ENCODE assay signal across 1 cellular context in the genomic region with DNA sequence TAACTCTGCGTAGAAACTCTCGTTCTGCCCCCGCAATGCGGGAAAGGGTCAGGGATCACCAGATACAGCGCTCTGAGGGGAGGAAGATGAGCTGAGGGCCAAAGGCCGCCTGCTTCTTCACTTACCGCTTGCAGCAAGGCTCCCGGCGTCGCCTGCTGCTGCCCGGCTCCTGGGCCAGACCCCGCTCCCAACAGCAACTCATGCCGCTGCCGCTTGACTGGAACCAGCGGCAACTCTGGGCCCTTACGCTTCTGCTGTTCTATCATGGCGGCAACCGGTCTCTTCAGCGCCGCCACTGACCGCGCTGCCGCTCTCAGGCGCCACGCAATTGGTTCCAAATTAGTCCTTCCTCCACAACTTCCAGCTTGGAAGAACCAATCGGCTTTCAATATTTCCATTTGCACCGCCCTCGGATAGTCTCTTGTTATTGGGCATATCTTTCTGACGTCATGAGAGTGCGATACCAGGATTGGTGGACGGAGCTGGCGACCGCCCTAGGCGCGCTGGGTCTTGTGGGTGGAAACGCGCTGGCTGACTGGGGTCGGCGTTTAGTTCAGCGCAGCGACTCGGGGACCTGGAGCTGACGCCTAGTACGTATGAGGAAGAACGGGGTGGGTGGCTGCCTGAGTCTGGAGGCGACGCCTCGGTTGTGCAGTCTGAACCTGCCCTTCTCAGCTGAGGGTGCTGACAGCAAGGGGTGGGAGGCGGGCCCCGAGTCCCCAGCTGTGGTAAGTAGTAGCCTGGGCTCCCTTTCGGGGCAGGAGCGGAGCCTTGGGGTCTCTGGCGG.
TF ChIP-seq lines count a peak whose summit lies in the region.

A gene (minus strand): TSS at position 303 of the 787 bp plus-strand sequence. CDS start 37 bp downstream, at position 266.
A gene with protein sequence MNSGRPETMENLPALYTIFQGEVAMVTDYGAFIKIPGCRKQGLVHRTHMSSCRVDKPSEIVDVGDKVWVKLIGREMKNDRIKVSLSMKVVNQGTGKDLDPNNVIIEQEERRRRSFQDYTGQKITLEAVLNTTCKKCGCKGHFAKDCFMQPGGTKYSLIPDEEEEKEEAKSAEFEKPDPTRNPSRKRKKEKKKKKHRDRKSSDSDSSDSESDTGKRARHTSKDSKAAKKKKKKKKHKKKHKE (plus strand): TSS at position 547 of the 787 bp plus-strand sequence. CDS start 13,067 bp downstream, outside the sequence.

TF ChIP-seq in K562, 482 proteins besides CTCF, POLR2A, EP300 and RAD21 (continued from another document and continues in another):
- TF ChIP-seq, protein P1, sequence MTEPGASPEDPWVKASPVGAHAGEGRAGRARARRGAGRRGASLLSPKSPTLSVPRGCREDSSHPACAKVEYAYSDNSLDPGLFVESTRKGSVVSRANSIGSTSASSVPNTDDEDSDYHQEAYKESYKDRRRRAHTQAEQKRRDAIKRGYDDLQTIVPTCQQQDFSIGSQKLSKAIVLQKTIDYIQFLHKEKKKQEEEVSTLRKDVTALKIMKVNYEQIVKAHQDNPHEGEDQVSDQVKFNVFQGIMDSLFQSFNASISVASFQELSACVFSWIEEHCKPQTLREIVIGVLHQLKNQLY (CRISPR knock-in tag; conservative IDR thresholded peaks at IDR 0.05) = no peak
- peak; percentile 98 for TF ChIP-seq EP400 (IDR thresholded peaks at IDR 0.05)
- TF ChIP-seq COPS2 (conservative IDR thresholded peaks at IDR 0.05) = no peak
- TF ChIP-seq, protein P2, sequence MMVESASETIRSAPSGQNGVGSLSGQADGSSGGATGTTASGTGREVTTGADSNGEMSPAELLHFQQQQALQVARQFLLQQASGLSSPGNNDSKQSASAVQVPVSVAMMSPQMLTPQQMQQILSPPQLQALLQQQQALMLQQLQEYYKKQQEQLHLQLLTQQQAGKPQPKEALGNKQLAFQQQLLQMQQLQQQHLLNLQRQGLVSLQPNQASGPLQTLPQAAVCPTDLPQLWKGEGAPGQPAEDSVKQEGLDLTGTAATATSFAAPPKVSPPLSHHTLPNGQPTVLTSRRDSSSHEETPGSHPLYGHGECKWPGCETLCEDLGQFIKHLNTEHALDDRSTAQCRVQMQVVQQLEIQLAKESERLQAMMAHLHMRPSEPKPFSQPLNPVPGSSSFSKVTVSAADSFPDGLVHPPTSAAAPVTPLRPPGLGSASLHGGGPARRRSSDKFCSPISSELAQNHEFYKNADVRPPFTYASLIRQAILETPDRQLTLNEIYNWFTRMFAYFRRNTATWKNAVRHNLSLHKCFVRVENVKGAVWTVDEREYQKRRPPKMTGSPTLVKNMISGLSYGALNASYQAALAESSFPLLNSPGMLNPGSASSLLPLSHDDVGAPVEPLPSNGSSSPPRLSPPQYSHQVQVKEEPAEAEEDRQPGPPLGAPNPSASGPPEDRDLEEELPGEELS (CRISPR knock-in tag; IDR thresholded peaks at IDR 0.05; ENCODE audit: borderline replicate concordance) = no peak
- no peak for TF ChIP-seq STAT5A (IDR thresholded peaks at IDR 0.05; ENCODE audit: borderline replicate concordance, low read length)
- TF ChIP-seq, protein P3, sequence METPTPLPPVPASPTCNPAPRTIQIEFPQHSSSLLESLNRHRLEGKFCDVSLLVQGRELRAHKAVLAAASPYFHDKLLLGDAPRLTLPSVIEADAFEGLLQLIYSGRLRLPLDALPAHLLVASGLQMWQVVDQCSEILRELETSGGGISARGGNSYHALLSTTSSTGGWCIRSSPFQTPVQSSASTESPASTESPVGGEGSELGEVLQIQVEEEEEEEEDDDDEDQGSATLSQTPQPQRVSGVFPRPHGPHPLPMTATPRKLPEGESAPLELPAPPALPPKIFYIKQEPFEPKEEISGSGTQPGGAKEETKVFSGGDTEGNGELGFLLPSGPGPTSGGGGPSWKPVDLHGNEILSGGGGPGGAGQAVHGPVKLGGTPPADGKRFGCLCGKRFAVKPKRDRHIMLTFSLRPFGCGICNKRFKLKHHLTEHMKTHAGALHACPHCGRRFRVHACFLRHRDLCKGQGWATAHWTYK (CRISPR knock-in tag; IDR thresholded peaks at IDR 0.05) = peak; percentile 39; the same call in 1 of the 2 replicates
- TF ChIP-seq SMAD2 (IDR thresholded peaks at IDR 0.05; ENCODE audit: low read depth, low read length) = no peak
- TF ChIP-seq ZNF124 (CRISPR knock-in tag; IDR thresholded peaks at IDR 0.05) = no peak
- peak; percentile 90 for TF ChIP-seq MBD2 (IDR thresholded peaks at IDR 0.05; ENCODE audit: borderline replicate concordance, low read depth)
- TF ChIP-seq PHF20 (IDR thresholded peaks at IDR 0.05; ENCODE audit: partially characterized antibody) = peak; percentile 96
- peak; percentile 84; the same call in 1 of the 2 replicates for TF ChIP-seq PHB (CRISPR knock-in tag; IDR thresholded peaks at IDR 0.05)
- TF ChIP-seq FOSL1 (tag; conservative IDR thresholded peaks at IDR 0.05) = no peak
- no peak for TF ChIP-seq HLTF (IDR thresholded peaks at IDR 0.05)
- TF ChIP-seq, protein P4, sequence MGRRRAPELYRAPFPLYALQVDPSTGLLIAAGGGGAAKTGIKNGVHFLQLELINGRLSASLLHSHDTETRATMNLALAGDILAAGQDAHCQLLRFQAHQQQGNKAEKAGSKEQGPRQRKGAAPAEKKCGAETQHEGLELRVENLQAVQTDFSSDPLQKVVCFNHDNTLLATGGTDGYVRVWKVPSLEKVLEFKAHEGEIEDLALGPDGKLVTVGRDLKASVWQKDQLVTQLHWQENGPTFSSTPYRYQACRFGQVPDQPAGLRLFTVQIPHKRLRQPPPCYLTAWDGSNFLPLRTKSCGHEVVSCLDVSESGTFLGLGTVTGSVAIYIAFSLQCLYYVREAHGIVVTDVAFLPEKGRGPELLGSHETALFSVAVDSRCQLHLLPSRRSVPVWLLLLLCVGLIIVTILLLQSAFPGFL (CRISPR knock-in tag; IDR thresholded peaks at IDR 0.05) = no peak; the same call in 1 of the 2 replicates
- peak; percentile 93; the same call in 1 of the 2 replicates for TF ChIP-seq SRSF3 (IDR thresholded peaks at IDR 0.05; ENCODE audit: insufficient read depth, low read length)
- TF ChIP-seq, protein P5, sequence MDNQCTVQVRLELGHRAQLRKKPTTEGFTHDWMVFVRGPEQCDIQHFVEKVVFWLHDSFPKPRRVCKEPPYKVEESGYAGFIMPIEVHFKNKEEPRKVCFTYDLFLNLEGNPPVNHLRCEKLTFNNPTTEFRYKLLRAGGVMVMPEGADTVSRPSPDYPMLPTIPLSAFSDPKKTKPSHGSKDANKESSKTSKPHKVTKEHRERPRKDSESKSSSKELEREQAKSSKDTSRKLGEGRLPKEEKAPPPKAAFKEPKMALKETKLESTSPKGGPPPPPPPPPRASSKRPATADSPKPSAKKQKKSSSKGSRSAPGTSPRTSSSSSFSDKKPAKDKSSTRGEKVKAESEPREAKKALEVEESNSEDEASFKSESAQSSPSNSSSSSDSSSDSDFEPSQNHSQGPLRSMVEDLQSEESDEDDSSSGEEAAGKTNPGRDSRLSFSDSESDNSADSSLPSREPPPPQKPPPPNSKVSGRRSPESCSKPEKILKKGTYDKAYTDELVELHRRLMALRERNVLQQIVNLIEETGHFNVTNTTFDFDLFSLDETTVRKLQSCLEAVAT (IDR thresholded peaks at IDR 0.05) = peak in 1 of 2 experiments; percentile 32; a peak in 1 of 4 replicates
- TF ChIP-seq, protein P6, sequence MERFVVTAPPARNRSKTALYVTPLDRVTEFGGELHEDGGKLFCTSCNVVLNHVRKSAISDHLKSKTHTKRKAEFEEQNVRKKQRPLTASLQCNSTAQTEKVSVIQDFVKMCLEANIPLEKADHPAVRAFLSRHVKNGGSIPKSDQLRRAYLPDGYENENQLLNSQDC (CRISPR knock-in tag; IDR thresholded peaks at IDR 0.05) = no peak
- no peak for TF ChIP-seq NFE2L1 (tag; IDR thresholded peaks at IDR 0.05; ENCODE audit: borderline replicate concordance, low read depth)
- peak; percentile 99 for TF ChIP-seq ATF7 (IDR thresholded peaks at IDR 0.05)
- TF ChIP-seq CC2D1A (IDR thresholded peaks at IDR 0.05) = 0 out of 2 replicates have a peak, but pooled peaks have one; percentile 8
- TF ChIP-seq, protein P7, sequence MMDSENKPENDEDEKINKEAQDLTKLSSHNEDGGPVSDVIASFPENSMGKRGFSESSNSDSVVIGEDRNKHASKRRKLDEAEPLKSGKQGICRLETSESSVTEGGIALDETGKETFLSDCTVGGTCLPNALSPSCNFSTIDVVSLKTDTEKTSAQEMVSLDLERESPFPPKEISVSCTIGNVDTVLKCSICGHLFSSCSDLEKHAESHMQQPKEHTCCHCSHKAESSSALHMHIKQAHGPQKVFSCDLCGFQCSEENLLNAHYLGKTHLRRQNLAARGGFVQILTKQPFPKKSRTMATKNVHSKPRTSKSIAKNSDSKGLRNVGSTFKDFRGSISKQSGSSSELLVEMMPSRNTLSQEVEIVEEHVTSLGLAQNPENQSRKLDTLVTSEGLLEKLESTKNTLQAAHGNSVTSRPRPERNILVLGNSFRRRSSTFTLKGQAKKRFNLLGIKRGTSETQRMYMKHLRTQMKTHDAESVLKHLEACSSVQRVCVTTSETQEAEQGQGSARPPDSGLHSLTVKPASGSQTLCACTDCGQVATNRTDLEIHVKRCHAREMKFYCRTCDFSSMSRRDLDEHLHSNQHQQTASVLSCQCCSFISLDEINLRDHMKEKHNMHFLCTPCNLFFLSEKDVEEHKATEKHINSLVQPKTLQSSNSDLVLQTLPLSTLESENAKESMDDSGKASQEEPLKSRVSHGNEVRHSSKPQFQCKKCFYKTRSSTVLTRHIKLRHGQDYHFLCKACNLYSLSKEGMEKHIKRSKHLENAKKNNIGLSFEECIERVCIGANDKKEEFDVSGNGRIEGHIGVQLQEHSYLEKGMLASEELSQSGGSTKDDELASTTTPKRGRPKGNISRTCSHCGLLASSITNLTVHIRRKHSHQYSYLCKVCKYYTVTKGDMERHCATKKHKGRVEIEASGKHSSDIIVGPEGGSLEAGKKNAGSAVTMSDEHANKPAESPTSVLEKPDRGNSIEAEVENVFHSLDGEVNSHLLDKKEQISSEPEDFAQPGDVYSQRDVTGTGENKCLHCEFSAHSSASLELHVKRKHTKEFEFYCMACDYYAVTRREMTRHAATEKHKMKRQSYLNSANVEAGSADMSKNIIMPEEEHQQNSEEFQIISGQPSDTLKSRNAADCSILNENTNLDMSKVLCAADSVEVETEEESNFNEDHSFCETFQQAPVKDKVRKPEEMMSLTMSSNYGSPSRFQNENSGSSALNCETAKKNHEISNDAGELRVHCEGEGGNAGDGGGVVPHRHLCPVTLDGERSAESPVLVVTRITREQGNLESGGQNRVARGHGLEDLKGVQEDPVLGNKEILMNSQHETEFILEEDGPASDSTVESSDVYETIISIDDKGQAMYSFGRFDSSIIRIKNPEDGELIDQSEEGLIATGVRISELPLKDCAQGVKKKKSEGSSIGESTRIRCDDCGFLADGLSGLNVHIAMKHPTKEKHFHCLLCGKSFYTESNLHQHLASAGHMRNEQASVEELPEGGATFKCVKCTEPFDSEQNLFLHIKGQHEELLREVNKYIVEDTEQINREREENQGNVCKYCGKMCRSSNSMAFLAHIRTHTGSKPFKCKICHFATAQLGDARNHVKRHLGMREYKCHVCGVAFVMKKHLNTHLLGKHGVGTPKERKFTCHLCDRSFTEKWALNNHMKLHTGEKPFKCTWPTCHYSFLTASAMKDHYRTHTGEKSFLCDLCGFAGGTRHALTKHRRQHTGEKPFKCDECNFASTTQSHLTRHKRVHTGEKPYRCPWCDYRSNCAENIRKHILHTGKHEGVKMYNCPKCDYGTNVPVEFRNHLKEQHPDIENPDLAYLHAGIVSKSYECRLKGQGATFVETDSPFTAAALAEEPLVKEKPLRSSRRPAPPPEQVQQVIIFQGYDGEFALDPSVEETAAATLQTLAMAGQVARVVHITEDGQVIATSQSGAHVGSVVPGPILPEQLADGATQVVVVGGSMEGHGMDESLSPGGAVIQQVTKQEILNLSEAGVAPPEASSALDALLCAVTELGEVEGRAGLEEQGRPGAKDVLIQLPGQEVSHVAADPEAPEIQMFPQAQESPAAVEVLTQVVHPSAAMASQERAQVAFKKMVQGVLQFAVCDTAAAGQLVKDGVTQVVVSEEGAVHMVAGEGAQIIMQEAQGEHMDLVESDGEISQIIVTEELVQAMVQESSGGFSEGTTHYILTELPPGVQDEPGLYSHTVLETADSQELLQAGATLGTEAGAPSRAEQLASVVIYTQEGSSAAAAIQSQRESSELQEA (IDR thresholded peaks at IDR 0.05; ENCODE audit: low read depth) = no peak
- no peak for TF ChIP-seq GTF2A2 (tag; IDR thresholded peaks at IDR 0.05)
- no peak for TF ChIP-seq ZNF766 (CRISPR knock-in tag; conservative IDR thresholded peaks at IDR 0.05)
- no peak for TF ChIP-seq TRIM24 (IDR thresholded peaks at IDR 0.05)
- TF ChIP-seq KLF1 (tag; IDR thresholded peaks at IDR 0.05) = no peak; the same call in 1 of the 2 replicates
- TF ChIP-seq, protein P8, sequence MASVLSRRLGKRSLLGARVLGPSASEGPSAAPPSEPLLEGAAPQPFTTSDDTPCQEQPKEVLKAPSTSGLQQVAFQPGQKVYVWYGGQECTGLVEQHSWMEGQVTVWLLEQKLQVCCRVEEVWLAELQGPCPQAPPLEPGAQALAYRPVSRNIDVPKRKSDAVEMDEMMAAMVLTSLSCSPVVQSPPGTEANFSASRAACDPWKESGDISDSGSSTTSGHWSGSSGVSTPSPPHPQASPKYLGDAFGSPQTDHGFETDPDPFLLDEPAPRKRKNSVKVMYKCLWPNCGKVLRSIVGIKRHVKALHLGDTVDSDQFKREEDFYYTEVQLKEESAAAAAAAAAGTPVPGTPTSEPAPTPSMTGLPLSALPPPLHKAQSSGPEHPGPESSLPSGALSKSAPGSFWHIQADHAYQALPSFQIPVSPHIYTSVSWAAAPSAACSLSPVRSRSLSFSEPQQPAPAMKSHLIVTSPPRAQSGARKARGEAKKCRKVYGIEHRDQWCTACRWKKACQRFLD (CRISPR knock-in tag; IDR thresholded peaks at IDR 0.05) = no peak
- TF ChIP-seq, protein P9, sequence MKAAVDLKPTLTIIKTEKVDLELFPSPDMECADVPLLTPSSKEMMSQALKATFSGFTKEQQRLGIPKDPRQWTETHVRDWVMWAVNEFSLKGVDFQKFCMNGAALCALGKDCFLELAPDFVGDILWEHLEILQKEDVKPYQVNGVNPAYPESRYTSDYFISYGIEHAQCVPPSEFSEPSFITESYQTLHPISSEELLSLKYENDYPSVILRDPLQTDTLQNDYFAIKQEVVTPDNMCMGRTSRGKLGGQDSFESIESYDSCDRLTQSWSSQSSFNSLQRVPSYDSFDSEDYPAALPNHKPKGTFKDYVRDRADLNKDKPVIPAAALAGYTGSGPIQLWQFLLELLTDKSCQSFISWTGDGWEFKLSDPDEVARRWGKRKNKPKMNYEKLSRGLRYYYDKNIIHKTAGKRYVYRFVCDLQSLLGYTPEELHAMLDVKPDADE (conservative IDR thresholded peaks at IDR 0.05; ENCODE audit: control insufficient read depth, low read depth, low read length) = peak; percentile 14; the same call in 1 of the 2 replicates
- no peak for TF ChIP-seq NFE2 (IDR thresholded peaks at IDR 0.05; ENCODE audit: low read depth)
